Comparison of ENCODE assay signal across 2 cellular contexts in the genomic region with DNA sequence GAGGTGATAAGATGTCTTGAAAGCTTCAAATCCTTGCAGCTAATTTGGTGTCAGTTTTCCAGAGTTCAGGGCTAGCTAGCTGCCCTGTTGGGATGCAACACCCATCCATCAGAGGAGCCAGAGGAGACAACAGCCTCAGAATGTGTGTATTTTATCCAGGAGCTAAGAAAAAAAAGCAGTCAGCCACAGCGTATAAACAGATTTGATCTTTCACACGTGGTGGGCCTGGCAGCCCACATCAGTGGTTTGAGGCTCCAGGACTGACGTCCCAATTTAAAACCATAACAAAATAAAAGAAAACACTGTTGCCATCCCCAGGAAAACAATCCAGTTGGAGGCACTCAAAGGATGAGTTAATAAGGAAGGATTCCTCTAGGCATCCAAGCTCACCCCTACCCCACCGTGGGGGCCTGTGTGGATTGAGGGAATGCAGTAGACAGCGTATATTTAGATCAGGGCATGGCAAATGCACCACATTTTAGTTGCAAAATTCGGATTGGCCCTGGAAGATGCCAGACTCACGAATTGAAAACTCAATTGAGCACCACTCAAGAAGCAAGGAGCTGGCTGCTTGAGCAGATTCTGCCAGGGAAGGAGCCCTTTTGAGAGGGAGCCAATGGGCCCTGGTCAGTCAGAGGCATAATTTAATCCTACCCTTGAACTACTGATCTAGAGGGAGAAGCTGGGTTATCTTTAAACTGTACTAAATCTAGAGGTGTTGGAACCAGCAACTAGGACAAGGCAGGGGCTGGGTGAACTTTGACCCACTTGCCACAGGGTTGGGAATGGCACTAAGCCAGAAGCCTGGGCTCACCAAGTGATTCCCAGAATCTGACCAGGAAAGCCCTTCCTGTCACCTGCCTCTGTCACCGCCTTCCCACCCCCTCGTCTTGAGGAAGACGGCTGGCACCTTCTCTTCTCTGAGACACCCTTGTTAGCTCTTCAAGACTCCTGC.
TF ChIP-seq lines count a peak whose summit lies in the region.

No MANE protein-coding gene starts in this region.

TF ChIP-seq in liver, 16 proteins besides CTCF, POLR2A, EP300 and RAD21:
- TF ChIP-seq, protein P1, sequence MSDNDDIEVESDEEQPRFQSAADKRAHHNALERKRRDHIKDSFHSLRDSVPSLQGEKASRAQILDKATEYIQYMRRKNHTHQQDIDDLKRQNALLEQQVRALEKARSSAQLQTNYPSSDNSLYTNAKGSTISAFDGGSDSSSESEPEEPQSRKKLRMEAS (IDR thresholded peaks at IDR 0.05) = no peak
- TF ChIP-seq RXRA (IDR thresholded peaks at IDR 0.05) (peak; percentile 66 to 72), SP1 (IDR thresholded peaks at IDR 0.05) (peak; percentile 40), HNF4A (conservative IDR thresholded peaks at IDR 0.05) (peak; percentile 38 to 42)

TF ChIP-seq in HepG2, 621 proteins besides CTCF, POLR2A, EP300 and RAD21:
- TF ChIP-seq ZZZ3 (CRISPR knock-in tag; IDR thresholded peaks at IDR 0.05; ENCODE audit: borderline replicate concordance) = no peak
- TF ChIP-seq, protein P2, sequence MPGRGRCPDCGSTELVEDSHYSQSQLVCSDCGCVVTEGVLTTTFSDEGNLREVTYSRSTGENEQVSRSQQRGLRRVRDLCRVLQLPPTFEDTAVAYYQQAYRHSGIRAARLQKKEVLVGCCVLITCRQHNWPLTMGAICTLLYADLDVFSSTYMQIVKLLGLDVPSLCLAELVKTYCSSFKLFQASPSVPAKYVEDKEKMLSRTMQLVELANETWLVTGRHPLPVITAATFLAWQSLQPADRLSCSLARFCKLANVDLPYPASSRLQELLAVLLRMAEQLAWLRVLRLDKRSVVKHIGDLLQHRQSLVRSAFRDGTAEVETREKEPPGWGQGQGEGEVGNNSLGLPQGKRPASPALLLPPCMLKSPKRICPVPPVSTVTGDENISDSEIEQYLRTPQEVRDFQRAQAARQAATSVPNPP (CRISPR knock-in tag; IDR thresholded peaks at IDR 0.05) = no peak
- TF ChIP-seq FOXK1 (CRISPR knock-in tag; IDR thresholded peaks at IDR 0.05; ENCODE audit: borderline replicate concordance, low read depth) = no peak
- no peak for TF ChIP-seq CBX1 (IDR thresholded peaks at IDR 0.05; ENCODE audit: low read depth)
- no peak for TF ChIP-seq AHR (CRISPR knock-in tag; IDR thresholded peaks at IDR 0.05)
- TF ChIP-seq SMC3 (IDR thresholded peaks at IDR 0.05; ENCODE audit: low read length) = no peak
TF ChIP-seq in HepG2: peak in this region for 0.
